In the genomic region with DNA sequence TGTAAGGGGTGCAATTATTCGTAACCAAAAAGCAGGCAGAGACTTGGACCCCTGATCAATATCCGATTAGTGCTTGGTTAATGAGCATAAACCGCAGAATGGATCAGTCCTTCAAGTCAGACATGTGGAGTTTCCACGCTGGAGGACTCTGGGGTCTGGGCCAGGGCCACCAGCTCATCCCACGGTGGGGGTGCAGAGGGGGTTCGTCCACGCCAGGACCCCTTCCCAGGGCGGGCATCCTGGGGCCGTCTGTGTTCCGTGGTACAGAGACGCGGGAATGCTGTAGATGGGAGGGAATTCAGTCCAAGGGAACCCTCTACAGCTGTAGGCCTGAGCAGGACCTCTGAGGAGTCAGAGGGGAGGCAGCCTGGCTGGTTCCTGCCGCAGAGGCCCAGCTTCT, we compare ENCODE assay signal across 8 cellular contexts.
"Had no signal": no experiment of that assay in that cellular context is flagged by ENCODE, and none has a peak within 500 bp of the region (broad histone marks: within the 10 kb centered on the region; RNA-seq: fewer than 3 reads in every experiment).

No MANE protein-coding gene starts in this region.

- DNase-seq: GM23248, GOT3, H7, HFFc6, IMR-90 had no signal

- ATAC-seq: HCT116, K562 had no signal

- H3K4me3 ChIP-seq: GM23248, HAP-1, K562 had no signal

- H3K27ac ChIP-seq: GM23248 had no signal

- H3K9me3 ChIP-seq: HAP-1 had no signal

- H3K4me1 ChIP-seq: HAP-1 had no signal

- FAIRE-seq: K562 had no signal

- H3K36me3 ChIP-seq: HAP-1 had no signal
